In the genomic region with DNA sequence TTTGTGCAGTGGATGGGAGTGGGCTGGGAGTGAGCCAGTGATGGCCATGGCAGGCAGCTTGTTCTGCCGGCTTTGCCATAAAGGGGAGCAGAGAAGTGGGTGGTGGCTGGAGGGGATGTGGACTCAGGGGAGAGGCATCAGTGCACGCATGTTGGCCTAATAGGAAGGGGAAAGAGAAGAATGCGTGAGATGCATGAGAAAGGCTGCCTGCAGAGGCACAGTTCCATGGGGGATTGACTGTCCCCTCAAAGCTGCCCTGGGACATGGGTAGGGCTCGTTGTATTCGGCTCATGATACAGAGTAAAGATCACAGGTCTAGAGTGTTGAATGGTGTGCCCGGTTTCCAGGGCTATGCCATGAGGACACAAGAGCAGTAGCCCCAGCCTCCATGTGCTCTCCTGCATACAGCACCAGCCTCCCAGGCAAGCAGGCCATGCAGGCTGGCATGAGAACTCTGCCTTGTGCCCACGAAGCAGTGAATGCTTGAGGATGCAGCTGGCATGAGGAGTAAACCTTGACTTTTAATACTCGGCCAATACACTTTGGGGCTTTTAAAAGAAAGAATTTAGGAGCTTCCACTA, we compare ENCODE assay signal across 25 cellular contexts.
"Had no signal": no experiment of that assay in that cellular context is flagged by ENCODE, and none has a peak within 500 bp of the region (broad histone marks: within the 10 kb centered on the region; RNA-seq: fewer than 3 reads in every experiment).

No MANE protein-coding gene starts in this region.

- H3K36me3 ChIP-seq: colonic mucosa, esophagus squamous epithelium, ovary, thoracic aorta, tibial nerve, upper lobe of right lung, uterus had no signal

- H3K4me3 Mint-ChIP-seq: effector memory CD8-positive, alpha-beta T cell; immature natural killer cell; memory B cell; natural killer cell treated with Interleukin-12 subunit alpha and Interleukin-12 subunit beta and Interleukin-15 and Interleukin-18, amount 100 ng/mL, for 72 hours; neural progenitor cell; stimulated activated naive B cell treated with anti-CD40 and anti-IgM and Interleukin-4, amounts not matched to agents 10 μg/mL and 1 μg/mL and 100 μg/mL, for 72 hours; stimulated activated naive CD8-positive, alpha-beta T cell treated with anti-CD3 and anti-CD28 coated beads, Interleukin-15, Interleukin-2, amounts not matched to agents 100 ng/mL and 50 ng/mL, for 24 hours had no signal

- H3K4me3 ChIP-seq: colonic mucosa, esophagus squamous epithelium, lung, neural progenitor cell, ovary, psoas muscle, skin epidermis, spleen, thoracic aorta, tibial nerve, upper lobe of right lung, uterus had no signal

- H3K4me1 ChIP-seq: colonic mucosa, tibial nerve, upper lobe of right lung, uterus had no signal

- H3K9me3 ChIP-seq: colonic mucosa, esophagus squamous epithelium, ovary, psoas muscle, thoracic aorta, upper lobe of right lung, uterus had no signal

- H3K36me3 Mint-ChIP-seq: memory B cell; natural killer cell treated with Interleukin-12 subunit alpha and Interleukin-12 subunit beta and Interleukin-15 and Interleukin-18, amount 100 ng/mL, for 72 hours; stimulated activated naive B cell treated with anti-CD40 and anti-IgM and Interleukin-4, amounts not matched to agents 10 μg/mL and 1 μg/mL and 100 μg/mL, for 72 hours had no signal

- H3K27ac ChIP-seq: colonic mucosa, esophagus squamous epithelium, neural progenitor cell, ovary, psoas muscle, skin epidermis, spleen, thoracic aorta, tibial nerve, upper lobe of right lung, uterus had no signal

- H3K9me3 Mint-ChIP-seq: effector memory CD8-positive, alpha-beta T cell; natural killer cell treated with Interleukin-12 subunit alpha and Interleukin-12 subunit beta and Interleukin-15 and Interleukin-18, amount 100 ng/mL, for 72 hours had no signal

- ATAC-seq: effector memory CD8-positive, alpha-beta T cell; psoas muscle; right cardiac atrium; stimulated activated naive B cell treated with anti-CD40 and anti-IgM and Interleukin-4, amounts not matched to agents 10 μg/mL and 1 μg/mL and 100 μg/mL, for 72 hours; upper lobe of right lung had no signal

- H3K4me1 Mint-ChIP-seq: memory B cell; stimulated activated naive B cell treated with anti-CD40 and anti-IgM and Interleukin-4, amounts not matched to agents 10 μg/mL and 1 μg/mL and 100 μg/mL, for 72 hours had no signal

- H3K27me3 ChIP-seq: colonic mucosa, neural progenitor cell, ovary, tibial nerve, upper lobe of right lung, uterus had no signal

- H3K27ac Mint-ChIP-seq: effector memory CD8-positive, alpha-beta T cell; immature natural killer cell; memory B cell; natural killer cell treated with Interleukin-12 subunit alpha and Interleukin-12 subunit beta and Interleukin-15 and Interleukin-18, amount 100 ng/mL, for 72 hours; neural progenitor cell; stimulated activated naive CD8-positive, alpha-beta T cell treated with anti-CD3 and anti-CD28 coated beads, Interleukin-15, Interleukin-2, amounts not matched to agents 100 ng/mL and 50 ng/mL, for 24 hours had no signal

- DNase-seq: colonic mucosa; effector memory CD8-positive, alpha-beta T cell; erythroblast; esophagus squamous epithelium; foreskin melanocyte; glutamatergic neuron; hypothalamus; immature natural killer cell; nucleus accumbens; ovary; psoas muscle; right cardiac atrium; spleen; stimulated activated CD4-positive, alpha-beta T cell treated with anti-CD3 and anti-CD28 coated beads, Interleukin-4, amount 100 ng/mL, for 4 hours; stimulated activated naive B cell treated with anti-CD40 and anti-IgM and Interleukin-4, amounts not matched to agents 10 μg/mL and 1 μg/mL and 100 μg/mL, for 72 hours; upper lobe of right lung; uterus had no signal
